Comparison of ENCODE assay signal across 1 cellular context in genomic region chr1:163161337-163161736, GRCh38.
TF ChIP-seq lines count a peak whose summit lies in the region.

No MANE protein-coding gene starts in this region.

TF ChIP-seq in IMR-90, 13 proteins besides CTCF, POLR2A, EP300 and RAD21:
- TF ChIP-seq MAFK (IDR thresholded peaks at IDR 0.05; ENCODE audit: low read depth, low read length) (no peak), ELK1 (IDR thresholded peaks at IDR 0.05; ENCODE audit: borderline replicate concordance, low read depth, low read length) (no peak), USF2 (IDR thresholded peaks at IDR 0.05; ENCODE audit: low read depth, low read length) (no peak)
